ENCODE assay signal across 3 cellular contexts in genomic region chr3:144931590-144931989, GRCh38.
"Had no signal": no experiment of that assay in that cellular context is flagged by ENCODE, and none has a peak within 500 bp of the region (broad histone marks: within the 10 kb centered on the region; RNA-seq: fewer than 3 reads in every experiment).

No MANE protein-coding gene starts in this region.

- DNase-seq: GDM1, GF-D8 had no signal

- ATAC-seq: GM12878 had no signal

- H3K4me3 ChIP-seq: GM12878 had no signal
